In genomic region chr6:17610835-17611234, GRCh38 we compare ENCODE assay signal across 1 cellular context.
A peak's percentile ranks its signal among the peaks of the same experiment; 100 is the strongest.
TF ChIP-seq lines count a peak whose summit lies in the region.

No MANE protein-coding gene starts in this region.

TF ChIP-seq in HepG2, 621 proteins besides CTCF, POLR2A, EP300 and RAD21 (continues in another document):
- TF ChIP-seq RXRB (CRISPR knock-in tag; IDR thresholded peaks at IDR 0.05; ENCODE audit: borderline replicate concordance) (peak; percentile 15; the same call in 1 of the 2 replicates), ZNF563 (CRISPR knock-in tag; IDR thresholded peaks at IDR 0.05) (no peak), HNRNPUL1 (IDR thresholded peaks at IDR 0.05; ENCODE audit: low read depth, low read length) (peak; percentile 54; the same call in 1 of the 2 replicates), ERF (CRISPR knock-in tag; IDR thresholded peaks at IDR 0.05) (0 out of 2 replicates have a peak, but pooled peaks have one; percentile 16), MIXL1 (CRISPR knock-in tag; IDR thresholded peaks at IDR 0.05) (peak; percentile 67), HNF4A (CRISPR knock-in tag; IDR thresholded peaks at IDR 0.05) (peak; percentile 83), SATB2 (CRISPR knock-in tag; IDR thresholded peaks at IDR 0.05) (peak; percentile 61; the same call in 1 of the 2 replicates), CEBPG (CRISPR knock-in tag; IDR thresholded peaks at IDR 0.05) (peak; percentile 90), NR2C2 (CRISPR knock-in tag; IDR thresholded peaks at IDR 0.05; ENCODE audit: borderline replicate concordance) (no peak), ZNF800 (CRISPR knock-in tag; IDR thresholded peaks at IDR 0.05) (peak; percentile 52; the same call in 1 of the 2 replicates)
- TF ChIP-seq, protein P1, sequence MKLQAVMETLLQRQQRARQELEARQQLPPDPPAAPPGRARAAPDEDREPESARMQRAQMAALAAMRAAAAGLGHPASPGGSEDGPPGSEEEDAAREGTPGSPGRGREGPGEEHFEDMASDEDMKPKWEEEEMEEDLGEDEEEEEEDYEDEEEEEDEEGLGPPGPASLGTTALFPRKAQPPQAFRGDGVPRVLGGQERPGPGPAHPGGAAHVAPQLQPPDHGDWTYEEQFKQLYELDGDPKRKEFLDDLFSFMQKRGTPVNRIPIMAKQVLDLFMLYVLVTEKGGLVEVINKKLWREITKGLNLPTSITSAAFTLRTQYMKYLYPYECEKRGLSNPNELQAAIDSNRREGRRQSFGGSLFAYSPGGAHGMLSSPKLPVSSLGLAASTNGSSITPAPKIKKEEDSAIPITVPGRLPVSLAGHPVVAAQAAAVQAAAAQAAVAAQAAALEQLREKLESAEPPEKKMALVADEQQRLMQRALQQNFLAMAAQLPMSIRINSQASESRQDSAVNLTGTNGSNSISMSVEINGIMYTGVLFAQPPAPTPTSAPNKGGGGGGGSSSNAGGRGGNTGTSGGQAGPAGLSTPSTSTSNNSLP (IDR thresholded peaks at IDR 0.05; ENCODE audit: low read depth, low read length) = peak; percentile 93
- TF ChIP-seq, protein P2, sequence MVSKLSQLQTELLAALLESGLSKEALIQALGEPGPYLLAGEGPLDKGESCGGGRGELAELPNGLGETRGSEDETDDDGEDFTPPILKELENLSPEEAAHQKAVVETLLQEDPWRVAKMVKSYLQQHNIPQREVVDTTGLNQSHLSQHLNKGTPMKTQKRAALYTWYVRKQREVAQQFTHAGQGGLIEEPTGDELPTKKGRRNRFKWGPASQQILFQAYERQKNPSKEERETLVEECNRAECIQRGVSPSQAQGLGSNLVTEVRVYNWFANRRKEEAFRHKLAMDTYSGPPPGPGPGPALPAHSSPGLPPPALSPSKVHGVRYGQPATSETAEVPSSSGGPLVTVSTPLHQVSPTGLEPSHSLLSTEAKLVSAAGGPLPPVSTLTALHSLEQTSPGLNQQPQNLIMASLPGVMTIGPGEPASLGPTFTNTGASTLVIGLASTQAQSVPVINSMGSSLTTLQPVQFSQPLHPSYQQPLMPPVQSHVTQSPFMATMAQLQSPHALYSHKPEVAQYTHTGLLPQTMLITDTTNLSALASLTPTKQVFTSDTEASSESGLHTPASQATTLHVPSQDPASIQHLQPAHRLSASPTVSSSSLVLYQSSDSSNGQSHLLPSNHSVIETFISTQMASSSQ (IDR thresholded peaks at IDR 0.05; ENCODE audit: low read depth) = 0 out of 2 replicates have a peak, but pooled peaks have one; percentile 32
- TF ChIP-seq, protein P2 (CRISPR knock-in tag; IDR thresholded peaks at IDR 0.05; ENCODE audit: borderline replicate concordance) = no peak
- TF ChIP-seq, protein P3, sequence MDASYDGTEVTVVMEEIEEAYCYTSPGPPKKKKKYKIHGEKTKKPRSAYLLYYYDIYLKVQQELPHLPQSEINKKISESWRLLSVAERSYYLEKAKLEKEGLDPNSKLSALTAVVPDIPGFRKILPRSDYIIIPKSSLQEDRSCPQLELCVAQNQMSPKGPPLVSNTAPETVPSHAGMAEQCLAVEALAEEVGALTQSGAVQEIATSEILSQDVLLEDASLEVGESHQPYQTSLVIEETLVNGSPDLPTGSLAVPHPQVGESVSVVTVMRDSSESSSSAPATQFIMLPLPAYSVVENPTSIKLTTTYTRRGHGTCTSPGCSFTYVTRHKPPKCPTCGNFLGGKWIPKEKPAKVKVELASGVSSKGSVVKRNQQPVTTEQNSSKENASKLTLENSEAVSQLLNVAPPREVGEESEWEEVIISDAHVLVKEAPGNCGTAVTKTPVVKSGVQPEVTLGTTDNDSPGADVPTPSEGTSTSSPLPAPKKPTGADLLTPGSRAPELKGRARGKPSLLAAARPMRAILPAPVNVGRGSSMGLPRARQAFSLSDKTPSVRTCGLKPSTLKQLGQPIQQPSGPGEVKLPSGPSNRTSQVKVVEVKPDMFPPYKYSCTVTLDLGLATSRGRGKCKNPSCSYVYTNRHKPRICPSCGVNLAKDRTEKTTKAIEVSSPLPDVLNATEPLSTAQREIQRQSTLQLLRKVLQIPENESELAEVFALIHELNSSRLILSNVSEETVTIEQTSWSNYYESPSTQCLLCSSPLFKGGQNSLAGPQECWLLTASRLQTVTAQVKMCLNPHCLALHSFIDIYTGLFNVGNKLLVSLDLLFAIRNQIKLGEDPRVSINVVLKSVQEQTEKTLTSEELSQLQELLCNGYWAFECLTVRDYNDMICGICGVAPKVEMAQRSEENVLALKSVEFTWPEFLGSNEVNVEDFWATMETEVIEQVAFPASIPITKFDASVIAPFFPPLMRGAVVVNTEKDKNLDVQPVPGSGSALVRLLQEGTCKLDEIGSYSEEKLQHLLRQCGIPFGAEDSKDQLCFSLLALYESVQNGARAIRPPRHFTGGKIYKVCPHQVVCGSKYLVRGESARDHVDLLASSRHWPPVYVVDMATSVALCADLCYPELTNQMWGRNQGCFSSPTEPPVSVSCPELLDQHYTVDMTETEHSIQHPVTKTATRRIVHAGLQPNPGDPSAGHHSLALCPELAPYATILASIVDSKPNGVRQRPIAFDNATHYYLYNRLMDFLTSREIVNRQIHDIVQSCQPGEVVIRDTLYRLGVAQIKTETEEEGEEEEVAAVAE (CRISPR knock-in tag; IDR thresholded peaks at IDR 0.05; ENCODE audit: borderline replicate concordance) = no peak
- TF ChIP-seq, protein P4, sequence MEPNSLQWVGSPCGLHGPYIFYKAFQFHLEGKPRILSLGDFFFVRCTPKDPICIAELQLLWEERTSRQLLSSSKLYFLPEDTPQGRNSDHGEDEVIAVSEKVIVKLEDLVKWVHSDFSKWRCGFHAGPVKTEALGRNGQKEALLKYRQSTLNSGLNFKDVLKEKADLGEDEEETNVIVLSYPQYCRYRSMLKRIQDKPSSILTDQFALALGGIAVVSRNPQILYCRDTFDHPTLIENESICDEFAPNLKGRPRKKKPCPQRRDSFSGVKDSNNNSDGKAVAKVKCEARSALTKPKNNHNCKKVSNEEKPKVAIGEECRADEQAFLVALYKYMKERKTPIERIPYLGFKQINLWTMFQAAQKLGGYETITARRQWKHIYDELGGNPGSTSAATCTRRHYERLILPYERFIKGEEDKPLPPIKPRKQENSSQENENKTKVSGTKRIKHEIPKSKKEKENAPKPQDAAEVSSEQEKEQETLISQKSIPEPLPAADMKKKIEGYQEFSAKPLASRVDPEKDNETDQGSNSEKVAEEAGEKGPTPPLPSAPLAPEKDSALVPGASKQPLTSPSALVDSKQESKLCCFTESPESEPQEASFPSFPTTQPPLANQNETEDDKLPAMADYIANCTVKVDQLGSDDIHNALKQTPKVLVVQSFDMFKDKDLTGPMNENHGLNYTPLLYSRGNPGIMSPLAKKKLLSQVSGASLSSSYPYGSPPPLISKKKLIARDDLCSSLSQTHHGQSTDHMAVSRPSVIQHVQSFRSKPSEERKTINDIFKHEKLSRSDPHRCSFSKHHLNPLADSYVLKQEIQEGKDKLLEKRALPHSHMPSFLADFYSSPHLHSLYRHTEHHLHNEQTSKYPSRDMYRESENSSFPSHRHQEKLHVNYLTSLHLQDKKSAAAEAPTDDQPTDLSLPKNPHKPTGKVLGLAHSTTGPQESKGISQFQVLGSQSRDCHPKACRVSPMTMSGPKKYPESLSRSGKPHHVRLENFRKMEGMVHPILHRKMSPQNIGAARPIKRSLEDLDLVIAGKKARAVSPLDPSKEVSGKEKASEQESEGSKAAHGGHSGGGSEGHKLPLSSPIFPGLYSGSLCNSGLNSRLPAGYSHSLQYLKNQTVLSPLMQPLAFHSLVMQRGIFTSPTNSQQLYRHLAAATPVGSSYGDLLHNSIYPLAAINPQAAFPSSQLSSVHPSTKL (CRISPR knock-in tag; IDR thresholded peaks at IDR 0.05) = peak; percentile 75
- TF ChIP-seq, protein P5, sequence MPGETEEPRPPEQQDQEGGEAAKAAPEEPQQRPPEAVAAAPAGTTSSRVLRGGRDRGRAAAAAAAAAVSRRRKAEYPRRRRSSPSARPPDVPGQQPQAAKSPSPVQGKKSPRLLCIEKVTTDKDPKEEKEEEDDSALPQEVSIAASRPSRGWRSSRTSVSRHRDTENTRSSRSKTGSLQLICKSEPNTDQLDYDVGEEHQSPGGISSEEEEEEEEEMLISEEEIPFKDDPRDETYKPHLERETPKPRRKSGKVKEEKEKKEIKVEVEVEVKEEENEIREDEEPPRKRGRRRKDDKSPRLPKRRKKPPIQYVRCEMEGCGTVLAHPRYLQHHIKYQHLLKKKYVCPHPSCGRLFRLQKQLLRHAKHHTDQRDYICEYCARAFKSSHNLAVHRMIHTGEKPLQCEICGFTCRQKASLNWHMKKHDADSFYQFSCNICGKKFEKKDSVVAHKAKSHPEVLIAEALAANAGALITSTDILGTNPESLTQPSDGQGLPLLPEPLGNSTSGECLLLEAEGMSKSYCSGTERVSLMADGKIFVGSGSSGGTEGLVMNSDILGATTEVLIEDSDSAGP (CRISPR knock-in tag; IDR thresholded peaks at IDR 0.05; ENCODE audit: borderline replicate concordance) = no peak
- TF ChIP-seq, protein P6, sequence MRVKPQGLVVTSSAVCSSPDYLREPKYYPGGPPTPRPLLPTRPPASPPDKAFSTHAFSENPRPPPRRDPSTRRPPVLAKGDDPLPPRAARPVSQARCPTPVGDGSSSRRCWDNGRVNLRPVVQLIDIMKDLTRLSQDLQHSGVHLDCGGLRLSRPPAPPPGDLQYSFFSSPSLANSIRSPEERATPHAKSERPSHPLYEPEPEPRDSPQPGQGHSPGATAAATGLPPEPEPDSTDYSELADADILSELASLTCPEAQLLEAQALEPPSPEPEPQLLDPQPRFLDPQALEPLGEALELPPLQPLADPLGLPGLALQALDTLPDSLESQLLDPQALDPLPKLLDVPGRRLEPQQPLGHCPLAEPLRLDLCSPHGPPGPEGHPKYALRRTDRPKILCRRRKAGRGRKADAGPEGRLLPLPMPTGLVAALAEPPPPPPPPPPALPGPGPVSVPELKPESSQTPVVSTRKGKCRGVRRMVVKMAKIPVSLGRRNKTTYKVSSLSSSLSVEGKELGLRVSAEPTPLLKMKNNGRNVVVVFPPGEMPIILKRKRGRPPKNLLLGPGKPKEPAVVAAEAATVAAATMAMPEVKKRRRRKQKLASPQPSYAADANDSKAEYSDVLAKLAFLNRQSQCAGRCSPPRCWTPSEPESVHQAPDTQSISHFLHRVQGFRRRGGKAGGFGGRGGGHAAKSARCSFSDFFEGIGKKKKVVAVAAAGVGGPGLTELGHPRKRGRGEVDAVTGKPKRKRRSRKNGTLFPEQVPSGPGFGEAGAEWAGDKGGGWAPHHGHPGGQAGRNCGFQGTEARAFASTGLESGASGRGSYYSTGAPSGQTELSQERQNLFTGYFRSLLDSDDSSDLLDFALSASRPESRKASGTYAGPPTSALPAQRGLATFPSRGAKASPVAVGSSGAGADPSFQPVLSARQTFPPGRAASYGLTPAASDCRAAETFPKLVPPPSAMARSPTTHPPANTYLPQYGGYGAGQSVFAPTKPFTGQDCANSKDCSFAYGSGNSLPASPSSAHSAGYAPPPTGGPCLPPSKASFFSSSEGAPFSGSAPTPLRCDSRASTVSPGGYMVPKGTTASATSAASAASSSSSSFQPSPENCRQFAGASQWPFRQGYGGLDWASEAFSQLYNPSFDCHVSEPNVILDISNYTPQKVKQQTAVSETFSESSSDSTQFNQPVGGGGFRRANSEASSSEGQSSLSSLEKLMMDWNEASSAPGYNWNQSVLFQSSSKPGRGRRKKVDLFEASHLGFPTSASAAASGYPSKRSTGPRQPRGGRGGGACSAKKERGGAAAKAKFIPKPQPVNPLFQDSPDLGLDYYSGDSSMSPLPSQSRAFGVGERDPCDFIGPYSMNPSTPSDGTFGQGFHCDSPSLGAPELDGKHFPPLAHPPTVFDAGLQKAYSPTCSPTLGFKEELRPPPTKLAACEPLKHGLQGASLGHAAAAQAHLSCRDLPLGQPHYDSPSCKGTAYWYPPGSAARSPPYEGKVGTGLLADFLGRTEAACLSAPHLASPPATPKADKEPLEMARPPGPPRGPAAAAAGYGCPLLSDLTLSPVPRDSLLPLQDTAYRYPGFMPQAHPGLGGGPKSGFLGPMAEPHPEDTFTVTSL (CRISPR knock-in tag; IDR thresholded peaks at IDR 0.05; ENCODE audit: borderline replicate concordance) = peak; percentile 50; the same call in 1 of the 2 replicates
